Comparison of ENCODE assay signal across 1 cellular context in genomic region chr5:72070519-72070918, GRCh38.
A peak's percentile ranks its signal among the peaks of the same experiment; 100 is the strongest.
TF ChIP-seq lines count a peak whose summit lies in the region.

No MANE protein-coding gene starts in this region.

TF ChIP-seq in H1, 55 proteins besides CTCF, POLR2A, EP300 and RAD21 (continued from another document):
- TF ChIP-seq PHF8 (conservative IDR thresholded peaks at IDR 0.05; ENCODE audit: low read depth, low read length), result no peak
- peak; percentile 83 for TF ChIP-seq TCF12 (IDR thresholded peaks at IDR 0.05; ENCODE audit: low read depth, low read length)
- no peak for TF ChIP-seq BACH1 (IDR thresholded peaks at IDR 0.05; ENCODE audit: low read length)
- TF ChIP-seq SUZ12 (IDR thresholded peaks at IDR 0.05; ENCODE audit: low read length), result no peak
